Comparison of ENCODE assay signal across 17 cellular contexts in genomic region chr2:240996161-240996833, GRCh38. TPM values are rescaled to one million over a fixed set of nuclear protein-coding genes. Genes with fewer than 3 reads are reported as not detected.
DNase-seq lines count a peak whose midpoint lies in the region; ATAC-seq and TF ChIP-seq lines count a peak whose summit lies in the region.
"Had no signal": no experiment of that assay in that cellular context is flagged by ENCODE, and none has a peak within 500 bp of the region (broad histone marks: within the 10 kb centered on the region; RNA-seq: fewer than 3 reads in every experiment).

No MANE protein-coding gene starts in this region.

- peaks cover 8% of the 10 kb centered on the region for H3K4me1 Mint-ChIP-seq in activated naive CD4-positive, alpha-beta T cell treated with anti-CD3 and anti-CD28 coated beads, Interleukin-2, amount 50 U/mL, for 24 hours
- peaks cover 9% of the 10 kb centered on the region for H3K4me1 Mint-ChIP-seq in activated naive CD4-positive, alpha-beta T cell treated with anti-CD3 and anti-CD28 coated beads, Interleukin-2, amount 10 ng/mL, durations not matched to agents 7 days and 5 days
- peaks cover 26% of the 10 kb centered on the region for H3K4me1 Mint-ChIP-seq in mesothelial cell of epicardium
- peaks cover 36% of the 10 kb centered on the region for H3K4me1 Mint-ChIP-seq in type B pancreatic cell (ENCODE audit: unreplicated experiment)
- H3K4me1 Mint-ChIP-seq in neural progenitor cell = peaks cover 26% of the 10 kb centered on the region

- TF ChIP-seq CTCF in body of pancreas (IDR thresholded peaks at IDR 0.05) = no peak
- TF ChIP-seq CTCF in mesothelial cell of epicardium (IDR thresholded peaks at IDR 0.05; ENCODE audit: unreplicated experiment) = no peak
- TF ChIP-seq CTCF in type B pancreatic cell (conservative IDR thresholded peaks at IDR 0.05) = no peak
- TF ChIP-seq CTCF in foreskin fibroblast (IDR thresholded peaks at IDR 0.05; ENCODE audit: low read depth, low read length) = no peak
- TF ChIP-seq CTCF in neural progenitor cell (IDR thresholded peaks at IDR 0.05) = no peak

- H3K9me3 ChIP-seq in body of pancreas (no peaks in the 10 kb centered on the region), neural progenitor cell (ENCODE audit: low read depth) (no peaks in the 10 kb centered on the region)

- H3K27ac Mint-ChIP-seq in activated naive CD4-positive, alpha-beta T cell treated with anti-CD3 and anti-CD28 coated beads, Interleukin-2, amount 50 U/mL, for 24 hours = peak overlapping the region; percentile 17
- no peak overlapping the region for H3K27ac Mint-ChIP-seq in activated naive CD4-positive, alpha-beta T cell treated with anti-CD3 and anti-CD28 coated beads, Interleukin-2, amount 10 ng/mL, durations not matched to agents 7 days and 5 days
- H3K27ac Mint-ChIP-seq in mesothelial cell of epicardium = no peak overlapping the region
- H3K27ac Mint-ChIP-seq in type B pancreatic cell = no peak overlapping the region
- H3K27ac Mint-ChIP-seq in neural progenitor cell = no peak overlapping the region
- H3K27ac Mint-ChIP-seq: activated T-helper 1 cell treated with anti-CD3 and anti-CD28 coated beads, Interleukin-12 subunit alpha, Interleukin-12 subunit beta, Interleukin-2, Interleukin-4 antibody, amounts not matched to agents 30 ng/mL and 10 ng/mL and 1 ng/mL, durations not matched to agents 14 hours and 24 hours and 36 hours had no signal

- peaks cover 10% of the 10 kb centered on the region for H3K27me3 Mint-ChIP-seq in activated naive CD4-positive, alpha-beta T cell treated with anti-CD3 and anti-CD28 coated beads, Interleukin-2, amount 50 U/mL, for 24 hours
- H3K27me3 Mint-ChIP-seq in activated naive CD4-positive, alpha-beta T cell treated with anti-CD3 and anti-CD28 coated beads, Interleukin-2, amount 10 ng/mL, durations not matched to agents 7 days and 5 days = peaks cover 81% of the 10 kb centered on the region
- peaks cover 28% of the 10 kb centered on the region for H3K27me3 Mint-ChIP-seq in mesothelial cell of epicardium (ENCODE audit: low read depth)
- H3K27me3 Mint-ChIP-seq in type B pancreatic cell = peaks cover 15% of the 10 kb centered on the region
- peaks cover 19% of the 10 kb centered on the region for H3K27me3 Mint-ChIP-seq in neural progenitor cell (ENCODE audit: insufficient read depth, low read depth)

- TF ChIP-seq POLR2A in body of pancreas (IDR thresholded peaks at IDR 0.05) = no peak

- intact Hi-C loops in body of pancreas (cut with DNase I) = no loop called here

- DNase-seq in activated naive CD4-positive, alpha-beta T cell treated with anti-CD3 and anti-CD28 coated beads, Interleukin-2, amount 10 ng/mL, durations not matched to agents 7 days and 5 days = no peak
- DNase-seq in body of pancreas (peak in 2 of 4 donors; percentile 6 to 14), mesothelial cell of epicardium (ENCODE audit: low spot score in 2 of 2, unreplicated experiment in 2 of 2) (peak; percentile 10 to 34), type B pancreatic cell (ENCODE audit: extremely low spot score, unreplicated experiment) (peak; percentile 65), foreskin fibroblast (no peak), neural progenitor cell (ENCODE audit: low spot score) (no peak), superior temporal gyrus (ENCODE audit: extremely low spot score) (no peak)
- DNase-seq: ACHN; activated CD4-positive, alpha-beta T cell treated with anti-CD3 and anti-CD28 coated beads, Interleukin-2, amount 50 U/mL, for 1 hour; dermis blood vessel endothelial cell; NCI-H1436; SIG-M5 had no signal

- H3F3A ChIP-seq in neural progenitor cell (ENCODE audit: low read depth) = no peaks in the 10 kb centered on the region

- H3K27ac ChIP-seq in body of pancreas (peak overlapping the region in 3 of 4 donors; percentile 66 to 85 (median 78)), neural progenitor cell (no peak overlapping the region)

- WGBS in body of pancreas, 2 donors = 63 to 89% methylated on average over 8 to 16 of the region's 19 CpGs

- H3K4me1 ChIP-seq in body of pancreas (peaks cover 78% of the 10 kb centered on the region), neural progenitor cell (peaks cover 4% of the 10 kb centered on the region)

- no peak overlapping the region for H3K4me2 ChIP-seq in neural progenitor cell

- no peak overlapping the region for H3K4me3 Mint-ChIP-seq in activated naive CD4-positive, alpha-beta T cell treated with anti-CD3 and anti-CD28 coated beads, Interleukin-2, amount 50 U/mL, for 24 hours
- H3K4me3 Mint-ChIP-seq in activated naive CD4-positive, alpha-beta T cell treated with anti-CD3 and anti-CD28 coated beads, Interleukin-2, amount 10 ng/mL, durations not matched to agents 7 days and 5 days = no peak overlapping the region
- H3K4me3 Mint-ChIP-seq in mesothelial cell of epicardium = no peak overlapping the region
- peak overlapping the region; percentile 49 for H3K4me3 Mint-ChIP-seq in type B pancreatic cell
- H3K4me3 Mint-ChIP-seq in neural progenitor cell = no peak overlapping the region
- H3K4me3 Mint-ChIP-seq: activated T-helper 1 cell treated with anti-CD3 and anti-CD28 coated beads, Interleukin-12 subunit alpha, Interleukin-12 subunit beta, Interleukin-2, Interleukin-4 antibody, amounts not matched to agents 30 ng/mL and 10 ng/mL and 1 ng/mL, durations not matched to agents 14 hours and 24 hours and 36 hours; neural crest cell had no signal

- no peak for ATAC-seq in body of pancreas

- peaks cover 5% of the 10 kb centered on the region for H4K20me1 ChIP-seq in neural progenitor cell (ENCODE audit: low read depth)

- H3K4me3 ChIP-seq in body of pancreas = no peak overlapping the region
- H3K4me3 ChIP-seq in foreskin fibroblast (ENCODE audit: low read depth in 1 of 2, low read length in 2 of 2) = no peak overlapping the region
- no peak overlapping the region for H3K4me3 ChIP-seq in neural progenitor cell
- H3K4me3 ChIP-seq: lung, skin epidermis had no signal

- no peaks in the 10 kb centered on the region for H3K79me2 ChIP-seq in neural progenitor cell (ENCODE audit: low read depth)

- H3K27me3 ChIP-seq in body of pancreas = no peaks in the 10 kb centered on the region
- H3K27me3 ChIP-seq in neural progenitor cell = peaks cover 50% of the 10 kb centered on the region

- H3K9me3 Mint-ChIP-seq in activated naive CD4-positive, alpha-beta T cell treated with anti-CD3 and anti-CD28 coated beads, Interleukin-2, amount 50 U/mL, for 24 hours = no peaks in the 10 kb centered on the region
- H3K9me3 Mint-ChIP-seq in activated naive CD4-positive, alpha-beta T cell treated with anti-CD3 and anti-CD28 coated beads, Interleukin-2, amount 10 ng/mL, durations not matched to agents 7 days and 5 days = no peaks in the 10 kb centered on the region
- H3K9me3 Mint-ChIP-seq in mesothelial cell of epicardium (no peaks in the 10 kb centered on the region), type B pancreatic cell (no peaks in the 10 kb centered on the region), neural progenitor cell (peaks cover 3% of the 10 kb centered on the region)
- H3K9me3 Mint-ChIP-seq: activated T-helper 1 cell treated with anti-CD3 and anti-CD28 coated beads, Interleukin-12 subunit alpha, Interleukin-12 subunit beta, Interleukin-2, Interleukin-4 antibody, amounts not matched to agents 30 ng/mL and 10 ng/mL and 1 ng/mL, durations not matched to agents 14 hours and 24 hours and 36 hours; neural crest cell had no signal

- CTCF ChIA-PET in activated naive CD4-positive, alpha-beta T cell treated with anti-CD3 and anti-CD28 coated beads, Interleukin-2, amount 10 ng/mL, durations not matched to agents 7 days and 5 days (lab: Charles Lee) = interaction anchor here (1.2 kb wide), 1 partner anchor 13 kb away, joined by 3 read pairs; no protein-coding TSS in a partner anchor

- H2AFZ ChIP-seq in neural progenitor cell (replicated peaks) = no peak overlapping the region

- H3K36me3 ChIP-seq in body of pancreas (replicated peaks in 1 of 2; ENCODE audit: insufficient read depth in 1 of 2, low read depth in 2 of 2) (no peaks in the 10 kb centered on the region), neural progenitor cell (no peaks in the 10 kb centered on the region)

- H3K9ac ChIP-seq in neural progenitor cell = no peak overlapping the region

- H3K36me3 Mint-ChIP-seq in activated naive CD4-positive, alpha-beta T cell treated with anti-CD3 and anti-CD28 coated beads, Interleukin-2, amount 50 U/mL, for 24 hours = no peaks in the 10 kb centered on the region
- H3K36me3 Mint-ChIP-seq in activated naive CD4-positive, alpha-beta T cell treated with anti-CD3 and anti-CD28 coated beads, Interleukin-2, amount 10 ng/mL, durations not matched to agents 7 days and 5 days = no peaks in the 10 kb centered on the region
- H3K36me3 Mint-ChIP-seq in mesothelial cell of epicardium (no peaks in the 10 kb centered on the region), type B pancreatic cell (peaks cover 6% of the 10 kb centered on the region), neural progenitor cell (peaks cover 3% of the 10 kb centered on the region)

RNA-seq across cellular contexts. Expression of gene SNED1, which starts 2.1 kb away (rescaled TPM):
- 10 to 100 TPM; 13.5 to 33.0 TPM for total RNA-seq in body of pancreas
- total RNA-seq in mesothelial cell of epicardium = 7.1 to 10.5 TPM (median 9.4 TPM) in 3 replicates
- total RNA-seq in type B pancreatic cell (ENCODE audit: low replicate concordance) = 9.7 and 140 TPM in 2 replicates
- total RNA-seq in neural progenitor cell (ENCODE audit: low replicate concordance) = 0.11 and 0.31 TPM in 2 replicates

Comparison
In these comparisons a context has a peak if more than half of its experiments do, and no peak if none do; other contexts are left out.
1. DNase-seq: peak in mesothelial cell of epicardium (2 of 2) and type B pancreatic cell (single experiment); none in activated naive CD4-positive, alpha-beta T cell treated with anti-CD3 and anti-CD28 coated beads, Interleukin-2, amount 10 ng/mL, durations not matched to agents 7 days and 5 days (single experiment), foreskin fibroblast (0 of 2), neural progenitor cell (single experiment) and superior temporal gyrus (single experiment).